Comparison of ENCODE assay signal across 8 cellular contexts in genomic region chr6:89638320-89639195, GRCh38. TPM values are rescaled to one million over a fixed set of nuclear protein-coding genes. Genes with fewer than 3 reads are reported as not detected.
A peak's percentile ranks its signal among the peaks of the same experiment; 100 is the strongest.
DNase-seq lines count a peak whose midpoint lies in the region; ATAC-seq and TF ChIP-seq lines count a peak whose summit lies in the region.

LYRM2 (minus strand) TSS chr6:89638747; CDS start chr6:89638716, 31 bp downstream.

- H3K27me3 Mint-ChIP-seq in IgD-negative memory B cell: no peaks in the 10 kb centered on the region

- H3K36me3 Mint-ChIP-seq in IgD-negative memory B cell: peaks cover 3% of the 10 kb centered on the region

- no peak for TF ChIP-seq CTCF in mucosa of descending colon (IDR thresholded peaks at IDR 0.05)

- no peaks in the 10 kb centered on the region for H3K9me3 ChIP-seq in mucosa of descending colon

- H3K4me3 Mint-ChIP-seq in IgD-negative memory B cell: peak within 1 kb of the TSS; percentile 96 to 98 (median 98)

- H3K4me1 Mint-ChIP-seq in IgD-negative memory B cell: peaks cover 16 to 29% (median 22%) of the 10 kb centered on the region in 3 donors

- H3K4me3 ChIP-seq in mucosa of descending colon: peak within 1 kb of the TSS; percentile 44

- intact Hi-C loops in mucosa of descending colon (cut with DNase I, micrococcal nuclease): no loop called here

- H3K27ac ChIP-seq in epithelial cell of prostate: peak within 1 kb of the TSS; percentile 90

- H3K9me3 Mint-ChIP-seq in IgD-negative memory B cell: no peaks in the 10 kb centered on the region

- H3K4me1 ChIP-seq in mucosa of descending colon (ENCODE audit: low read depth): peaks cover 14% of the 10 kb centered on the region

- peak within 1 kb of the TSS; percentile 97 to 100 (median 99) for H3K27ac Mint-ChIP-seq in IgD-negative memory B cell

- DNase-seq in DMS114 treated with DMSO at 0.1 percent for 48 hours (lab: John Stamatoyannopoulos, UW; ENCODE audit: unreplicated experiment): peak; percentile 84
- DNase-seq in OCI-M2 (lab: John Stamatoyannopoulos, UW; ENCODE audit: unreplicated experiment): peak; percentile 95
- DNase-seq in activated T-cell treated with anti-CD3 and anti-CD28 coated beads for 4 hours: peak; percentile 83
- DNase-seq in epithelial cell of prostate (ENCODE audit: low read depth, low spot score): peak; percentile 64
- peak; percentile 94 to 97 (median 95) for DNase-seq in mucosa of descending colon
- DNase-seq in stimulated activated CD8-positive, alpha-beta memory T cell treated with anti-CD3 and anti-CD28 coated beads, Interleukin-4, amount 100 ng/mL, for 24 hours (ENCODE audit: low read depth): peak; percentile 89

- ATAC-seq in GM21529 (IDR thresholded peaks at IDR 0.05; ENCODE audit: unreplicated experiment): peak; percentile 99
- peak; percentile 98 for ATAC-seq in mucosa of descending colon

- H3K36me3 ChIP-seq in mucosa of descending colon (ENCODE audit: low read depth): no peaks in the 10 kb centered on the region

RNA-seq across cellular contexts. Expression of gene LYRM2, which starts in this region (rescaled TPM):
- 77.2 TPM for polyA plus RNA-seq in IgD-negative memory B cell
- total RNA-seq in mucosa of descending colon: 10 to 100 TPM; 33.9 to 36.0 (median 35.9) TPM

Comparison
In these comparisons a context has a peak if more than half of its experiments do, and no peak if none do; other contexts are left out.
1. Peak in every context shown above with its lines: DNase-seq, ATAC-seq, H3K4me3 ChIP-seq and H3K27ac ChIP-seq.